10 cellular contexts compared by ENCODE assay signal in genomic region chr5:116395708-116396203, GRCh38.
DNase-seq lines count a peak whose midpoint lies in the region; ATAC-seq and TF ChIP-seq lines count a peak whose summit lies in the region.
"Had no signal": no experiment of that assay in that cellular context is flagged by ENCODE, and none has a peak within 500 bp of the region (broad histone marks: within the 10 kb centered on the region; RNA-seq: fewer than 3 reads in every experiment).

No MANE protein-coding gene starts in this region.

- H3K9me3 ChIP-seq in right atrium auricular region = no peaks in the 10 kb centered on the region
- no peaks in the 10 kb centered on the region for H3K9me3 ChIP-seq in aorta (ENCODE audit: control insufficient read depth, low read length)

- H3K4me3 Mint-ChIP-seq in nephron progenitor cell = peak overlapping the region; percentile 47

- H3K36me3 Mint-ChIP-seq in nephron progenitor cell (ENCODE audit: low read depth) = no peaks in the 10 kb centered on the region

- H3K27me3 ChIP-seq in right atrium auricular region (no peaks in the 10 kb centered on the region), aorta (ENCODE audit: control insufficient read depth in 1 of 2, insufficient read depth in 2 of 2, low read length in 1 of 2) (no peaks in the 10 kb centered on the region)

- H3K4me1 ChIP-seq in right atrium auricular region (peaks cover 0 to 26% of the 10 kb centered on the region in 2 donors), aorta (ENCODE audit: control insufficient read depth in 1 of 2, insufficient read depth in 2 of 2, low read length in 2 of 2) (peaks cover 3 to 6% of the 10 kb centered on the region in 2 donors)

- peaks cover 5% of the 10 kb centered on the region for H3K27me3 Mint-ChIP-seq in nephron progenitor cell (ENCODE audit: low read depth, poor library complexity)

- H3K4me3 ChIP-seq in right atrium auricular region (no peak overlapping the region), aorta (ENCODE audit: low read length in 2 of 2) (no peak overlapping the region)
- H3K4me3 ChIP-seq: skin epidermis had no signal

- H3K4me1 Mint-ChIP-seq in nephron progenitor cell = peaks cover 35% of the 10 kb centered on the region

- no peak for TF ChIP-seq CTCF in right atrium auricular region (IDR thresholded peaks at IDR 0.05)
- no peak for TF ChIP-seq CTCF in nephron progenitor cell (IDR thresholded peaks at IDR 0.05)

- H3K36me3 ChIP-seq in right atrium auricular region (no peaks in the 10 kb centered on the region), aorta (ENCODE audit: control insufficient read depth in 1 of 2, insufficient read depth in 2 of 2, low read length in 1 of 2) (no peaks in the 10 kb centered on the region)

- intact Hi-C loops in Right ventricle myocardium inferior (cut with DNase I) = no loop called here
- intact Hi-C loops in aorta (cut with DNase I) = no loop called here

- ATAC-seq in Right ventricle myocardium inferior (peak; percentile 53), aorta (ENCODE audit: low FRiP score) (peak; percentile 10), HG03280 (IDR thresholded peaks at IDR 0.05; ENCODE audit: unreplicated experiment) (no peak)

- H3K27ac ChIP-seq in right atrium auricular region (no peak overlapping the region), aorta (ENCODE audit: low read depth in 1 of 2, low read length in 2 of 2) (peak overlapping the region in 1 of 2 donors; percentile 58)

- H3K9me3 Mint-ChIP-seq in nephron progenitor cell = peaks cover 8% of the 10 kb centered on the region

- H3K27ac Mint-ChIP-seq in nephron progenitor cell = peak overlapping the region; percentile 86

- DNase-seq in Right ventricle myocardium inferior (ENCODE audit: missing footprints) = no peak
- no peak for DNase-seq in right atrium auricular region (ENCODE audit: low spot score)
- peak; percentile 21 for DNase-seq in fibroblast of peridontal ligament (ENCODE audit: extremely low read depth)
- DNase-seq in nephron progenitor cell = no peak
- no peak for DNase-seq in aorta
- no peak for DNase-seq in HUDEP-2 (lab: John Stamatoyannopoulos, UW; ENCODE audit: unreplicated experiment in 76 of 76)
- no peak for DNase-seq in activated CD4-positive, CD25-positive, alpha-beta regulatory T cell treated with anti-CD3 and anti-CD28 coated beads, Interleukin-2, amount 50 U/mL, for 72 hours
- DNase-seq: Calu3 had no signal

- WGBS in aorta, 2 donors = 10 to 11% methylated on average over 3 of the region's 3 CpGs
